9 cellular contexts compared by ENCODE assay signal in genomic region chr12:59164991-59165718, GRCh38.
DNase-seq lines count a peak whose midpoint lies in the region; ATAC-seq and TF ChIP-seq lines count a peak whose summit lies in the region.
"Had no signal": no experiment of that assay in that cellular context is flagged by ENCODE, and none has a peak within 500 bp of the region (broad histone marks: within the 10 kb centered on the region; RNA-seq: fewer than 3 reads in every experiment).

No MANE protein-coding gene starts in this region.

- H3K14ac ChIP-seq in neuronal stem cell (ENCODE audit: low read length): no peak overlapping the region

- H3K4me1 ChIP-seq in neuronal stem cell (ENCODE audit: control insufficient read depth in 2 of 2, insufficient read depth in 1 of 2, low read depth in 1 of 2, low read length in 2 of 2): peaks cover 0 to 3% of the 10 kb centered on the region in 2 donors
- H3K4me1 ChIP-seq: BLaER1 treated with 17β-estradiol and CSF1 and Interleukin-3, amounts not matched to agents 10 nM and 100 nM had no signal

- no peak overlapping the region for H3K4me3 Mint-ChIP-seq in chondrocyte (ENCODE audit: unreplicated experiment)

- no peaks in the 10 kb centered on the region for H3K36me3 Mint-ChIP-seq in chondrocyte (ENCODE audit: low read depth)

- peak; percentile 0 for DNase-seq in DMS79 treated with DMSO at 0.1 percent for 48 hours (lab: John Stamatoyannopoulos, UW)
- no peak for DNase-seq in DMS79 (lab: John Stamatoyannopoulos, UW)
- peak; percentile 28 for DNase-seq in NCI-H345 (lab: John Stamatoyannopoulos, UW)
- no peak for DNase-seq in chondrocyte (ENCODE audit: low spot score)
- peak; percentile 12 for DNase-seq in neuronal stem cell (ENCODE audit: low spot score)
- no peak for DNase-seq in activated T-cell treated with anti-CD3 and anti-CD28 coated beads for 4 hours
- DNase-seq in activated effector memory CD4-positive, alpha-beta T cell treated with Interleukin-2 at 50 U/mL for 16 hours: no peak

- H3K36me3 ChIP-seq in neuronal stem cell (replicated peaks in 1 of 2; ENCODE audit: control insufficient read depth in 2 of 2, insufficient read depth in 2 of 2, low read length in 2 of 2): no peaks in the 10 kb centered on the region
- H3K36me3 ChIP-seq: BLaER1 treated with 17β-estradiol and CSF1 and Interleukin-3, amounts not matched to agents 10 nM and 100 nM had no signal

- no peak overlapping the region for H2AK5ac ChIP-seq in neuronal stem cell (ENCODE audit: low read depth, low read length)

- H2BK12ac ChIP-seq in neuronal stem cell (ENCODE audit: low read length): no peak overlapping the region

- H3K23ac ChIP-seq in neuronal stem cell (ENCODE audit: low read depth, low read length, poor library complexity): no peak overlapping the region

- no peaks in the 10 kb centered on the region for H3K9me3 Mint-ChIP-seq in chondrocyte (ENCODE audit: low read depth)

- no peak overlapping the region for H3K27ac ChIP-seq in neuronal stem cell (replicated peaks; ENCODE audit: low read length)
- H3K27ac ChIP-seq: BLaER1 treated with 17β-estradiol and CSF1 and Interleukin-3, amounts not matched to agents 10 nM and 100 nM had no signal

- no peaks in the 10 kb centered on the region for H3K79me1 ChIP-seq in neuronal stem cell (ENCODE audit: low read depth, low read length)

- H4K91ac ChIP-seq in neuronal stem cell (ENCODE audit: low read depth, low read length, poor library complexity): no peak overlapping the region

- no peak overlapping the region for H3K4me3 ChIP-seq in neuronal stem cell (ENCODE audit: low read length in 2 of 2)
- H3K4me3 ChIP-seq: BLaER1 treated with 17β-estradiol and CSF1 and Interleukin-3, amounts not matched to agents 10 nM and 100 nM had no signal

- H3K27ac Mint-ChIP-seq in chondrocyte (ENCODE audit: unreplicated experiment): no peak overlapping the region

- no peak overlapping the region for H3K4me2 ChIP-seq in neuronal stem cell (ENCODE audit: insufficient read depth, low read length, poor library complexity, severe bottlenecking)
- H3K4me2 ChIP-seq: BLaER1 treated with 17β-estradiol and CSF1 and Interleukin-3, amounts not matched to agents 10 nM and 100 nM had no signal

- peak; percentile 89 for TF ChIP-seq CTCF in chondrocyte (IDR thresholded peaks at IDR 0.05)

- no peak for ATAC-seq in HG02938 (IDR thresholded peaks at IDR 0.05; ENCODE audit: unreplicated experiment)

- H3K9me3 ChIP-seq in neuronal stem cell (replicated peaks in 1 of 2; ENCODE audit: control insufficient read depth in 2 of 2, insufficient read depth in 1 of 2, low read depth in 1 of 2, low read length in 2 of 2): no peaks in the 10 kb centered on the region

- H3K27me3 Mint-ChIP-seq in chondrocyte (ENCODE audit: low read depth): no peaks in the 10 kb centered on the region

- no CpG with 5 or more reads among the region's 4 CpGs for WGBS in neuronal stem cell (ENCODE audit: extremely low coverage in 2 of 2, insufficient read length in 2 of 2, insufficient replicate concordance in 1 of 2), 2 donors

- H3K27me3 ChIP-seq in neuronal stem cell (ENCODE audit: control insufficient read depth in 3 of 3, insufficient read depth in 3 of 3, low read depth in 1 of 3, low read length in 3 of 3): no peaks in the 10 kb centered on the region
- H3K27me3 ChIP-seq: BLaER1 treated with 17β-estradiol and CSF1 and Interleukin-3, amounts not matched to agents 10 nM and 100 nM had no signal

- H3K4me1 Mint-ChIP-seq in chondrocyte (ENCODE audit: low read depth): peaks cover 24% of the 10 kb centered on the region

- no peak overlapping the region for H4K8ac ChIP-seq in neuronal stem cell (ENCODE audit: low read depth, low read length)

- H2AFZ ChIP-seq in neuronal stem cell (ENCODE audit: low read length): no peak overlapping the region

- no peak overlapping the region for H2BK5ac ChIP-seq in neuronal stem cell (ENCODE audit: low read length)

- H3K4ac ChIP-seq in neuronal stem cell (ENCODE audit: low read length): no peak overlapping the region

- H2BK15ac ChIP-seq in neuronal stem cell (ENCODE audit: low read length): no peak overlapping the region

- H2BK120ac ChIP-seq in neuronal stem cell (ENCODE audit: low read depth, low read length): no peak overlapping the region

- no peak overlapping the region for H3K18ac ChIP-seq in neuronal stem cell (ENCODE audit: low read length)

- no peak overlapping the region for H3K9ac ChIP-seq in neuronal stem cell (ENCODE audit: low read depth, low read length, poor library complexity)
- H3K9ac ChIP-seq: BLaER1 treated with 17β-estradiol and CSF1 and Interleukin-3, amounts not matched to agents 10 nM and 100 nM had no signal

Comparison
In these comparisons a context has a peak if more than half of its experiments do, and no peak if none do; other contexts are left out.
1. DNase-seq: peak in DMS79 treated with DMSO at 0.1 percent for 48 hours (single experiment), NCI-H345 (single experiment) and neuronal stem cell (single experiment); none in DMS79 (single experiment), chondrocyte (single experiment), activated T-cell treated with anti-CD3 and anti-CD28 coated beads for 4 hours (single experiment) and activated effector memory CD4-positive, alpha-beta T cell treated with Interleukin-2 at 50 U/mL for 16 hours (single experiment).